Comparison of ENCODE assay signal across 7 cellular contexts in genomic region chr15:81296673-81297072, GRCh38. TPM values are rescaled to one million over a fixed set of nuclear protein-coding genes. Genes with fewer than 3 reads are reported as not detected.
DNase-seq lines count a peak whose midpoint lies in the region; ATAC-seq and TF ChIP-seq lines count a peak whose summit lies in the region.

No MANE protein-coding gene starts in this region.

- peak; percentile 51 for ATAC-seq in HG03159 (IDR thresholded peaks at IDR 0.05; ENCODE audit: unreplicated experiment)
- peak; percentile 57 for ATAC-seq in aorta (ENCODE audit: low FRiP score)

- H3K9me3 ChIP-seq in breast epithelium: no peaks in the 10 kb centered on the region
- no peaks in the 10 kb centered on the region for H3K9me3 ChIP-seq in neutrophil
- no peaks in the 10 kb centered on the region for H3K9me3 ChIP-seq in aorta (ENCODE audit: control insufficient read depth, low read length)

- DNase-seq in GM19240 (ENCODE audit: insufficient read length, low spot score) (peak; percentile 34), T-helper 9 cell (peak; percentile 52), breast epithelium (ENCODE audit: low spot score in 2 of 2) (peak in 1 of 2 donors; percentile 37), aorta (peak in 1 of 2 donors; percentile 73), HUDEP-2 (lab: John Stamatoyannopoulos, UW; ENCODE audit: unreplicated experiment in 76 of 76) (no peak)

- H3K4me1 ChIP-seq in breast epithelium (no peaks in the 10 kb centered on the region), neutrophil (ENCODE audit: control insufficient read depth in 1 of 2, insufficient read depth in 1 of 2, low read depth in 1 of 2, low read length in 1 of 2) (peaks cover 82 to 94% of the 10 kb centered on the region in 2 experiments), aorta (ENCODE audit: control insufficient read depth in 1 of 2, insufficient read depth in 2 of 2, low read length in 2 of 2) (no peaks in the 10 kb centered on the region)

- H3K4me3 ChIP-seq in breast epithelium (peak overlapping the region; percentile 24 to 46 (median 33)), neutrophil (ENCODE audit: low read depth in 1 of 2, low read length in 1 of 2) (peak overlapping the region; percentile 86 to 97), aorta (ENCODE audit: low read length in 2 of 2) (no peak overlapping the region)

- 84% methylated on average over 11 of the region's 11 CpGs for WGBS in aorta, 2 donors

- H3K27me3 ChIP-seq in breast epithelium (no peaks in the 10 kb centered on the region), neutrophil (no peaks in the 10 kb centered on the region), aorta (ENCODE audit: control insufficient read depth in 1 of 2, insufficient read depth in 2 of 2, low read length in 1 of 2) (no peaks in the 10 kb centered on the region)

- H3K27ac ChIP-seq in breast epithelium: peak overlapping the region; percentile 44 to 75
- peak overlapping the region; percentile 96 for H3K27ac ChIP-seq in neutrophil
- no peak overlapping the region for H3K27ac ChIP-seq in aorta (ENCODE audit: low read depth in 1 of 2, low read length in 2 of 2)

- intact Hi-C loops in breast epithelium (cut with DNase I; ENCODE audit: low total_unique reads): no loop called here
- intact Hi-C loops in aorta (cut with DNase I): no loop called here

- H3K36me3 ChIP-seq in breast epithelium (no peaks in the 10 kb centered on the region), neutrophil (peaks cover 27% of the 10 kb centered on the region), aorta (ENCODE audit: control insufficient read depth in 1 of 2, insufficient read depth in 2 of 2, low read length in 1 of 2) (no peaks in the 10 kb centered on the region)

- TF ChIP-seq POLR2A in breast epithelium (IDR thresholded peaks at IDR 0.05): no peak

- TF ChIP-seq CTCF in breast epithelium (IDR thresholded peaks at IDR 0.05) (no peak), neutrophil (IDR thresholded peaks at IDR 0.05) (no peak)

RNA-seq across cellular contexts. Expression of gene STARD5, which starts 27.3 kb away (rescaled TPM):
- 1 to 10 TPM; 3.2 to 9.5 (median 6.7) TPM for total RNA-seq in breast epithelium
- total RNA-seq in aorta: 1 to 10 TPM; 2.2 to 7.0 TPM
- 10 to 100 TPM in 1 of 2 donors, 1 to 10 TPM in 1; 3.6 to 10.3 TPM for polyA plus RNA-seq in aorta

Comparison
In these comparisons a context has a peak if more than half of its experiments do, and no peak if none do; other contexts are left out.
1. DNase-seq: peak in GM19240 (single experiment) and T-helper 9 cell (single experiment); none in HUDEP-2 (0 of 76).
2. H3K27ac ChIP-seq: peak in breast epithelium (2 of 2) and neutrophil (single experiment); none in aorta (0 of 2).
3. H3K4me3 ChIP-seq: peak in breast epithelium (3 of 3) and neutrophil (2 of 2); none in aorta (0 of 2).